ENCODE assay signal across 1 cellular context in genomic region chr16:24999856-25000447, GRCh38.
A peak's percentile ranks its signal among the peaks of the same experiment; 100 is the strongest.
TF ChIP-seq lines count a peak whose summit lies in the region.

No MANE protein-coding gene starts in this region.

TF ChIP-seq in HepG2, 621 proteins besides CTCF, POLR2A, EP300 and RAD21 (continued from another document and continues in another):
- TF ChIP-seq RERE (CRISPR knock-in tag; IDR thresholded peaks at IDR 0.05; ENCODE audit: low read depth) = 0 out of 2 replicates have a peak, but pooled peaks have one; percentile 19
- TF ChIP-seq TBX2 (CRISPR knock-in tag; IDR thresholded peaks at IDR 0.05; ENCODE audit: borderline replicate concordance) = peak; percentile 85
- peak; percentile 23 for TF ChIP-seq HMGXB3 (CRISPR knock-in tag; IDR thresholded peaks at IDR 0.05; ENCODE audit: borderline replicate concordance)
- 0 out of 2 replicates have a peak, but pooled peaks have one; percentile 43 for TF ChIP-seq HINFP (CRISPR knock-in tag; IDR thresholded peaks at IDR 0.05; ENCODE audit: low read depth)
- 0 out of 2 replicates have a peak, but pooled peaks have one; percentile 55 for TF ChIP-seq SMAD1 (CRISPR knock-in tag; IDR thresholded peaks at IDR 0.05; ENCODE audit: borderline replicate concordance, low read depth)
- TF ChIP-seq PAX8 (CRISPR knock-in tag; IDR thresholded peaks at IDR 0.05; ENCODE audit: borderline replicate concordance) = 0 out of 2 replicates have a peak, but pooled peaks have one; percentile 43
- TF ChIP-seq ZSCAN29 (CRISPR knock-in tag; conservative IDR thresholded peaks at IDR 0.05) = 0 out of 2 replicates have a peak, but pooled peaks have one; percentile 71
- TF ChIP-seq ZNF605 (CRISPR knock-in tag; IDR thresholded peaks at IDR 0.05) = no peak
- TF ChIP-seq CCDC6 (CRISPR knock-in tag; IDR thresholded peaks at IDR 0.05) = peak; percentile 91; the same call in 1 of the 2 replicates
- peak; percentile 60 for TF ChIP-seq RXRB (CRISPR knock-in tag; IDR thresholded peaks at IDR 0.05; ENCODE audit: borderline replicate concordance)
- peak; percentile 76; the same call in 1 of the 2 replicates for TF ChIP-seq ZNF335 (CRISPR knock-in tag; IDR thresholded peaks at IDR 0.05)
- peak; percentile 81 for TF ChIP-seq ASH2L (IDR thresholded peaks at IDR 0.05; ENCODE audit: insufficient read length, low read depth, low read length)
- no peak for TF ChIP-seq SOX13 (IDR thresholded peaks at IDR 0.05)
- TF ChIP-seq SOX13 (CRISPR knock-in tag; conservative IDR thresholded peaks at IDR 0.05 in 1 of 2, IDR thresholded peaks at IDR 0.05 in 1 of 2) = peak in 1 of 2 experiments; percentile 73; a peak in 2 of 4 replicates
- TF ChIP-seq FOXK1 (CRISPR knock-in tag; IDR thresholded peaks at IDR 0.05; ENCODE audit: borderline replicate concordance, low read depth) = peak; percentile 77; the same call in 1 of the 2 replicates
- no peak for TF ChIP-seq CENPT (CRISPR knock-in tag; IDR thresholded peaks at IDR 0.05; ENCODE audit: low read depth)
- 0 out of 2 replicates have a peak, but pooled peaks have one; percentile 23 for TF ChIP-seq RFXANK (CRISPR knock-in tag; IDR thresholded peaks at IDR 0.05)
- peak; percentile 60; the same call in 1 of the 2 replicates for TF ChIP-seq PPARG (CRISPR knock-in tag; conservative IDR thresholded peaks at IDR 0.05)
- TF ChIP-seq ZNF441 (CRISPR knock-in tag; IDR thresholded peaks at IDR 0.05; ENCODE audit: borderline replicate concordance) = peak; percentile 63; the same call in 1 of the 2 replicates
- TF ChIP-seq ATF5 (CRISPR knock-in tag; IDR thresholded peaks at IDR 0.05; ENCODE audit: low read depth) = no peak
- 0 out of 2 replicates have a peak, but pooled peaks have one; percentile 46 for TF ChIP-seq TMF1 (CRISPR knock-in tag; IDR thresholded peaks at IDR 0.05; ENCODE audit: low read depth)
- TF ChIP-seq ZNF280D (CRISPR knock-in tag; IDR thresholded peaks at IDR 0.05) = peak; percentile 75
- TF ChIP-seq MED1 (CRISPR knock-in tag; IDR thresholded peaks at IDR 0.05) = peak; percentile 72
- peak; percentile 59; the same call in 1 of the 2 replicates for TF ChIP-seq ZNF644 (CRISPR knock-in tag; IDR thresholded peaks at IDR 0.05; ENCODE audit: low read depth)
- TF ChIP-seq ZNF407 (CRISPR knock-in tag; IDR thresholded peaks at IDR 0.05; ENCODE audit: not compliant biosample characterization) = no peak
- peak; percentile 84 for TF ChIP-seq ZSCAN9 (CRISPR knock-in tag; IDR thresholded peaks at IDR 0.05; ENCODE audit: borderline replicate concordance)
